In genomic region chr9:23538604-23539003, GRCh38 we compare ENCODE assay signal across 1 cellular context.
TF ChIP-seq lines count a peak whose summit lies in the region.

No MANE protein-coding gene starts in this region.

TF ChIP-seq in HepG2, 621 proteins besides CTCF, POLR2A, EP300 and RAD21:
- TF ChIP-seq SNRNP70 (IDR thresholded peaks at IDR 0.05; ENCODE audit: low read depth, low read length) (no peak), SAFB2 (CRISPR knock-in tag; IDR thresholded peaks at IDR 0.05; ENCODE audit: borderline replicate concordance, low read depth) (no peak), KLF13 (CRISPR knock-in tag; IDR thresholded peaks at IDR 0.05) (no peak), TOPORS (CRISPR knock-in tag; IDR thresholded peaks at IDR 0.05) (no peak), TAF15 (IDR thresholded peaks at IDR 0.05; ENCODE audit: low read depth, low read length, poor library complexity, severe bottlenecking) (no peak), KLF11 (CRISPR knock-in tag; IDR thresholded peaks at IDR 0.05) (no peak), DBP (CRISPR knock-in tag; IDR thresholded peaks at IDR 0.05; ENCODE audit: not compliant biosample characterization) (no peak)
